ENCODE assay signal across 1 cellular context in genomic region chr3:58217209-58217811, GRCh38.
TF ChIP-seq lines count a peak whose summit lies in the region.

No MANE protein-coding gene starts in this region.

TF ChIP-seq in HepG2, 621 proteins besides CTCF, POLR2A, EP300 and RAD21 (continued from another document and continues in another):
- TF ChIP-seq MYPOP (CRISPR knock-in tag; IDR thresholded peaks at IDR 0.05) (peak; percentile 53; the same call in 1 of the 2 replicates), ZNF12 (CRISPR knock-in tag; IDR thresholded peaks at IDR 0.05) (peak; percentile 54; the same call in 1 of the 2 replicates), KDM5A (IDR thresholded peaks at IDR 0.05; ENCODE audit: borderline replicate concordance, low read length) (no peak), ZNF577 (CRISPR knock-in tag; IDR thresholded peaks at IDR 0.05; ENCODE audit: borderline replicate concordance, low read depth) (no peak), KLF9 (CRISPR knock-in tag; IDR thresholded peaks at IDR 0.05; ENCODE audit: low read depth) (no peak), GTF2F1 (IDR thresholded peaks at IDR 0.05; ENCODE audit: low read length) (no peak), HMGXB3 (CRISPR knock-in tag; IDR thresholded peaks at IDR 0.05; ENCODE audit: borderline replicate concordance) (peak; percentile 63; the same call in 1 of the 2 replicates), ZSCAN22 (CRISPR knock-in tag; IDR thresholded peaks at IDR 0.05) (no peak), HMG20B (CRISPR knock-in tag; conservative IDR thresholded peaks at IDR 0.05) (no peak), ZNF382 (CRISPR knock-in tag; IDR thresholded peaks at IDR 0.05; ENCODE audit: borderline replicate concordance) (no peak), ZFP91 (CRISPR knock-in tag; IDR thresholded peaks at IDR 0.05; ENCODE audit: borderline replicate concordance) (peak; percentile 62), ZNF513 (CRISPR knock-in tag; conservative IDR thresholded peaks at IDR 0.05) (peak; percentile 85; the same call in 1 of the 2 replicates), BCL3 (CRISPR knock-in tag; IDR thresholded peaks at IDR 0.05) (no peak; the same call in 1 of the 2 replicates), ZNF253 (CRISPR knock-in tag; IDR thresholded peaks at IDR 0.05; ENCODE audit: borderline replicate concordance) (no peak), ZNF562 (CRISPR knock-in tag; IDR thresholded peaks at IDR 0.05; ENCODE audit: borderline replicate concordance) (no peak), ZNF644 (CRISPR knock-in tag; IDR thresholded peaks at IDR 0.05; ENCODE audit: low read depth) (no peak), DZIP1 (CRISPR knock-in tag; IDR thresholded peaks at IDR 0.05) (no peak), TERF1 (CRISPR knock-in tag; IDR thresholded peaks at IDR 0.05) (no peak), POGK (CRISPR knock-in tag; conservative IDR thresholded peaks at IDR 0.05) (no peak), HHEX (CRISPR knock-in tag; IDR thresholded peaks at IDR 0.05) (no peak), ZNF281 (CRISPR knock-in tag; IDR thresholded peaks at IDR 0.05; ENCODE audit: borderline replicate concordance) (no peak), ZKSCAN8 (CRISPR knock-in tag; IDR thresholded peaks at IDR 0.05; ENCODE audit: borderline replicate concordance) (peak; percentile 85; the same call in 1 of the 2 replicates), ZZZ3 (CRISPR knock-in tag; IDR thresholded peaks at IDR 0.05; ENCODE audit: borderline replicate concordance) (no peak), ZNF775 (CRISPR knock-in tag; IDR thresholded peaks at IDR 0.05; ENCODE audit: borderline replicate concordance) (no peak), MZF1 (CRISPR knock-in tag; IDR thresholded peaks at IDR 0.05; ENCODE audit: borderline replicate concordance) (no peak), HOXD1 (CRISPR knock-in tag; IDR thresholded peaks at IDR 0.05) (no peak), ZNF20 (CRISPR knock-in tag; IDR thresholded peaks at IDR 0.05) (no peak)
